1 cellular context compared by ENCODE assay signal in genomic region chr10:126315471-126316177, GRCh38.
TF ChIP-seq lines count a peak whose summit lies in the region.

No MANE protein-coding gene starts in this region.

TF ChIP-seq in HepG2, 621 proteins besides CTCF, POLR2A, EP300 and RAD21 (continued from another document):
- TF ChIP-seq ZNF160 (CRISPR knock-in tag; IDR thresholded peaks at IDR 0.05) (no peak), ZSCAN21 (CRISPR knock-in tag; IDR thresholded peaks at IDR 0.05; ENCODE audit: borderline replicate concordance) (no peak), KAT7 (CRISPR knock-in tag; IDR thresholded peaks at IDR 0.05; ENCODE audit: borderline replicate concordance) (no peak), ZNF652 (CRISPR knock-in tag; IDR thresholded peaks at IDR 0.05; ENCODE audit: borderline replicate concordance, low read depth) (no peak), ZNF276 (CRISPR knock-in tag; IDR thresholded peaks at IDR 0.05; ENCODE audit: low read depth) (no peak), GPBP1L1 (CRISPR knock-in tag; IDR thresholded peaks at IDR 0.05) (no peak), HCFC1 (IDR thresholded peaks at IDR 0.05; ENCODE audit: low read depth, low read length) (no peak), ZNF230 (CRISPR knock-in tag; IDR thresholded peaks at IDR 0.05) (no peak), ZNF562 (CRISPR knock-in tag; IDR thresholded peaks at IDR 0.05; ENCODE audit: borderline replicate concordance) (no peak)
TF ChIP-seq in HepG2: peak in this region for 0.
